ENCODE assay signal across 10 cellular contexts in the genomic region with DNA sequence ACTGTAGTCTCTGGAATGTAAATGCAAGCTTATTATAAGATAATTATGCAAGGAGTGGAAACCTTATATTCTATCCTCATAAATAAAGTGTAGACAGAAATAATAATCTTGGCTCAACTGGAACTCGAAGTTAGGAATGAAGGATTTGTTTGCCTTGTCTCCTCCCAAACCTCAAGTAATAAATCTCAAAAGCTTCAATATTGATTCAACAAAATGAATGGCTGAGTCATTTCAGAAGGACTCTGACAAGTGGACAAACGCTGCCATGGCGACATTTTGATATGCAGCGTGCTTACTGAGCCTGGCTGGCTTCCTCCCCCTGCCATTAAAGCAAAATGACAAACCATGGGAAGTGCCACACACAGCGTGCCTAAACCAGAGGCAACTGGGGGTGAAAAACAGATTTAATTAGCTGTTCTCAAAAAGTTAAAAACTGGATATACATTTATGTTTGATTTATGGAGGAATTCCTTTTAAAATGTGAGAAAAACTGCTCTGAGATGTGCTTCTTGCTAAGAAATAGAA. TPM values are rescaled to one million over a fixed set of nuclear protein-coding genes. Genes with fewer than 3 reads are reported as not detected.
DNase-seq lines count a peak whose midpoint lies in the region; ATAC-seq and TF ChIP-seq lines count a peak whose summit lies in the region.
"Had no signal": no experiment of that assay in that cellular context is flagged by ENCODE, and none has a peak within 500 bp of the region (broad histone marks: within the 10 kb centered on the region; RNA-seq: fewer than 3 reads in every experiment).

No MANE protein-coding gene starts in this region.

- H3K4me3 Mint-ChIP-seq in nephron: peak overlapping the region in 1 of 3 experiments; percentile 17
- H3K4me3 Mint-ChIP-seq in CD8-positive, alpha-beta T cell: no peak overlapping the region

- H3K9me3 ChIP-seq in CD8-positive, alpha-beta T cell (ENCODE audit: low read length): no peaks in the 10 kb centered on the region
- H3K9me3 ChIP-seq: tibial artery had no signal

- no peaks in the 10 kb centered on the region for H3K4me1 ChIP-seq in CD8-positive, alpha-beta T cell (ENCODE audit: insufficient read depth, low read length)

- H3K27me3 ChIP-seq in CD8-positive, alpha-beta T cell (ENCODE audit: insufficient read depth, low read length): peaks cover 5% of the 10 kb centered on the region

- H3K4me3 ChIP-seq in CD8-positive, alpha-beta T cell (ENCODE audit: low read depth, low read length): no peak overlapping the region
- H3K4me3 ChIP-seq: tibial artery had no signal

- DNase-seq in EH (ENCODE audit: low read depth): peak; percentile 55
- DNase-seq in NCI-H128 (lab: John Stamatoyannopoulos, UW; ENCODE audit: unreplicated experiment): peak; percentile 5
- DNase-seq in SK-MEL-5 (ENCODE audit: low read depth, low spot score): peak; percentile 6
- no peak for DNase-seq in GM03348 (ENCODE audit: low spot score)
- no peak for DNase-seq in CD8-positive, alpha-beta T cell
- no peak for DNase-seq in medulla oblongata (ENCODE audit: extremely low spot score)
- DNase-seq: stimulated activated CD4-positive, alpha-beta T cell treated with anti-CD3 and anti-CD28 coated beads, Interleukin-2, amount 100 ng/mL, for 24 hours; tibial artery had no signal

- no peaks in the 10 kb centered on the region for H3K36me3 Mint-ChIP-seq in nephron (ENCODE audit: low read depth)
- H3K36me3 Mint-ChIP-seq in CD8-positive, alpha-beta T cell: no peaks in the 10 kb centered on the region

- intact Hi-C loops in CD8-positive, alpha-beta T cell (cut with DNase I, micrococcal nuclease): no loop called here

- ATAC-seq in CD8-positive, alpha-beta T cell: no peak
- no peak for ATAC-seq in GM21717 (IDR thresholded peaks at IDR 0.05; ENCODE audit: unreplicated experiment)

- H3K4me1 Mint-ChIP-seq in nephron: peaks cover 4% of the 10 kb centered on the region
- H3K4me1 Mint-ChIP-seq in CD8-positive, alpha-beta T cell (ENCODE audit: low read depth): no peaks in the 10 kb centered on the region

- H3K27ac Mint-ChIP-seq in nephron: peak overlapping the region in 2 of 3 experiments; percentile 74 to 89
- H3K27ac Mint-ChIP-seq in CD8-positive, alpha-beta T cell: no peak overlapping the region

- H3K9me3 Mint-ChIP-seq in nephron: no peaks in the 10 kb centered on the region
- H3K9me3 Mint-ChIP-seq in CD8-positive, alpha-beta T cell: no peaks in the 10 kb centered on the region

- POLR2A ChIA-PET in CD8-positive, alpha-beta T cell (lab: Charles Lee): no interaction called here

- in situ Hi-C loops in SK-MEL-5 (cut with HindIII; ENCODE audit: low pct_unique_long_range_greater_than_20kb, low sequenced_read_pairs): no loop called here

- H3K27me3 Mint-ChIP-seq in nephron (ENCODE audit: low read depth): peaks cover 10% of the 10 kb centered on the region
- H3K27me3 Mint-ChIP-seq in CD8-positive, alpha-beta T cell (ENCODE audit: low read depth): peaks cover 33% of the 10 kb centered on the region

- CTCF ChIA-PET in CD8-positive, alpha-beta T cell (lab: Charles Lee): no interaction called here

- no peak overlapping the region for H3K27ac ChIP-seq in CD8-positive, alpha-beta T cell (ENCODE audit: low read depth, low read length)
- H3K27ac ChIP-seq: tibial artery had no signal

- TF ChIP-seq CTCF in nephron (IDR thresholded peaks at IDR 0.05; ENCODE audit: unreplicated experiment in 3 of 3): no peak
- TF ChIP-seq CTCF in CD8-positive, alpha-beta T cell (IDR thresholded peaks at IDR 0.05): no peak

- H3K36me3 ChIP-seq in CD8-positive, alpha-beta T cell (ENCODE audit: insufficient read depth, low read length): no peaks in the 10 kb centered on the region
- H3K36me3 ChIP-seq: tibial artery had no signal

RNA-seq across cellular contexts. Expression of gene ADGRV1, which starts 10.5 kb away (rescaled TPM):
- total RNA-seq in SK-MEL-5 (2014; rRNA removed; shearing (Covaris generic)): 0.21 and 0.58 TPM in 2 replicates
- polyA plus RNA-seq in SK-MEL-5 (2015; cell fraction: cytosol; rRNA removed): 0.09 and 0.11 TPM in 2 replicates
- polyA plus RNA-seq in SK-MEL-5 (2015; cell fraction: nucleus; rRNA removed): 1.2 and 13.4 TPM in 2 replicates
- under 1 TPM; 0.50 to 0.71 TPM for total RNA-seq in CD8-positive, alpha-beta T cell

RNA-seq across cellular contexts. Expression of gene LYSMD3, which starts 18.7 kb away (rescaled TPM):
- 13.7 and 15.3 TPM in 2 replicates for total RNA-seq in SK-MEL-5 (2014; rRNA removed; shearing (Covaris generic))
- 11.2 and 13.9 TPM in 2 replicates for polyA plus RNA-seq in SK-MEL-5 (2015; cell fraction: cytosol; rRNA removed)
- 21.5 and 22.8 TPM in 2 replicates for polyA plus RNA-seq in SK-MEL-5 (2015; cell fraction: nucleus; rRNA removed)
- total RNA-seq in CD8-positive, alpha-beta T cell: 10 to 100 TPM; 25.8 to 30.9 TPM

Comparison
In these comparisons a context has a peak if more than half of its experiments do, and no peak if none do; other contexts are left out.
1. DNase-seq: peak in EH (single experiment), NCI-H128 (single experiment) and SK-MEL-5 (single experiment); none in GM03348 (single experiment), CD8-positive, alpha-beta T cell (0 of 7) and medulla oblongata (single experiment).